8 cellular contexts compared by ENCODE assay signal in genomic region chr6:158232445-158233213, GRCh38.
DNase-seq lines count a peak whose midpoint lies in the region; ATAC-seq and TF ChIP-seq lines count a peak whose summit lies in the region.

No MANE protein-coding gene starts in this region.

- TF ChIP-seq CTCF in GM10266 (IDR thresholded peaks at IDR 0.05; ENCODE audit: control insufficient read depth, insufficient read depth, low read depth, missing control alignments) (peak; percentile 7), VCaP (conservative IDR thresholded peaks at IDR 0.05) (no peak), cardiac fibroblast (IDR thresholded peaks at IDR 0.05; ENCODE audit: low read depth, low read length) (no peak)

- H3K4me3 ChIP-seq in cardiac fibroblast (replicated peaks in 1 of 2; ENCODE audit: low read depth in 2 of 2, low read length in 2 of 2) (peak overlapping the region; percentile 65 to 80), skin epidermis (peak overlapping the region; percentile 46 to 82 (median 69))

- H3K27ac ChIP-seq in VCaP (peak overlapping the region; percentile 95), skin epidermis (peak overlapping the region; percentile 60 to 92 (median 84))

- peak; percentile 76 for DNase-seq in GM10266 (ENCODE audit: extremely low spot score)
- DNase-seq in NCI-H2029 (lab: John Stamatoyannopoulos, UW): peak; percentile 57
- peak; percentile 77 to 78 for DNase-seq in cardiac fibroblast (ENCODE audit: low read depth in 2 of 2)
- peak; percentile 47 for DNase-seq in inferior parietal cortex (ENCODE audit: extremely low spot score)

- ATAC-seq in HG02763 (IDR thresholded peaks at IDR 0.05; ENCODE audit: unreplicated experiment) (peak; percentile 28), HG02938 (IDR thresholded peaks at IDR 0.05; ENCODE audit: unreplicated experiment) (no peak)
